24 cellular contexts compared by ENCODE assay signal in genomic region chr16:5621826-5622225, GRCh38.
"Had no signal": no experiment of that assay in that cellular context is flagged by ENCODE, and none has a peak within 500 bp of the region (broad histone marks: within the 10 kb centered on the region; RNA-seq: fewer than 3 reads in every experiment).

No MANE protein-coding gene starts in this region.

- DNase-seq: activated B cell treated with CpG ODN at 0.5 μM for 24 hours; activated CD4-positive, alpha-beta T cell treated with anti-CD3 and anti-CD28 coated beads for 1 hour; activated CD4-positive, alpha-beta T cell treated with anti-CD3 and anti-CD28 coated beads, Interleukin-2, amount 10 ng/mL, durations not matched to agents 24 days and 14 days; activated CD4-positive, alpha-beta T cell treated with anti-CD3 and anti-CD28 coated beads, Interleukin-2, amount 50 U/mL, for 48 hours; activated CD8-positive, alpha-beta memory T cell treated with anti-CD3 and anti-CD28 coated beads, Interleukin-2, amount 10 ng/mL, durations not matched to agents 7 days and 5 days; activated effector memory CD4-positive, alpha-beta T cell treated with anti-CD3 and anti-CD28 coated beads, Interleukin-2, amount 50 U/mL, for 16 hours; activated naive CD4-positive, alpha-beta T cell treated with Interleukin-2 at 50 U/mL for 16 hours; activated naive CD8-positive, alpha-beta T cell treated with anti-CD3 and anti-CD28 coated beads, Interleukin-2, amount 50 U/mL, for 24 hours; activated T-cell treated with anti-CD3 and anti-CD28 coated beads, Interleukin-2, amount 50 U/mL, for 24 hours; amniotic stem cell; NCI-H1105 treated with DMSO at 0.1 percent for 48 hours; NCI-H1436 treated with DMSO at 0.1 percent for 48 hours; NCI-H187; NCI-H2081; NCI-H446; NCI-H524; Peyer's patch; SHP77; T-helper 2 cell; T1000 had no signal

- H3K9me3 ChIP-seq: ascending aorta, Peyer's patch, SJSA1 had no signal

- H3K4me1 ChIP-seq: ascending aorta, Peyer's patch, SJSA1 had no signal

- H3K4me3 ChIP-seq: ascending aorta, cardiac muscle cell, Peyer's patch, SJSA1 had no signal

- ATAC-seq: activated CD8-positive, alpha-beta memory T cell treated with anti-CD3 and anti-CD28 coated beads, Interleukin-2, amount 10 ng/mL, durations not matched to agents 7 days and 5 days; activated naive CD4-positive, alpha-beta T cell treated with anti-CD3 and anti-CD28 coated beads, Interleukin-2, amount 50 U/mL, for 72 hours; activated naive CD8-positive, alpha-beta T cell treated with anti-CD3 and anti-CD28 coated beads, Interleukin-2, amount 50 U/mL, for 24 hours had no signal

- H3K27ac ChIP-seq: ascending aorta, cardiac muscle cell, Peyer's patch, SJSA1 had no signal

- H3K36me3 ChIP-seq: ascending aorta, cardiac muscle cell, Peyer's patch, SJSA1 had no signal

- H3K27me3 ChIP-seq: ascending aorta, Peyer's patch, SJSA1 had no signal
